In genomic region chr15:31214864-31215489, GRCh38 we compare ENCODE assay signal across 8 cellular contexts.
DNase-seq lines count a peak whose midpoint lies in the region; ATAC-seq, FAIRE-seq and TF ChIP-seq lines count a peak whose summit lies in the region.

No MANE protein-coding gene starts in this region.

- H2AFZ ChIP-seq in GM12878 (ENCODE audit: control insufficient read depth, low read depth, low read length) = no peak overlapping the region

- H3K9ac ChIP-seq in GM12878 (ENCODE audit: control insufficient read depth, insufficient read depth, low read length) (peak overlapping the region; percentile 39), liver (ENCODE audit: low read depth in 1 of 2, low read length in 2 of 2) (peak overlapping the region; percentile 18 to 60)

- H3K27ac ChIP-seq in GM12878 (ENCODE audit: control insufficient read depth, insufficient read depth) = peak overlapping the region; percentile 87
- H3K27ac ChIP-seq in liver (ENCODE audit: low read depth in 1 of 2, low read length in 2 of 2) = peak overlapping the region; percentile 90 to 91
- H3K27ac ChIP-seq in thoracic aorta = peak overlapping the region; percentile 77 to 79

- H3K4me1 ChIP-seq in GM12878 (ENCODE audit: control insufficient read depth, insufficient read depth, low read length) (peaks cover 10% of the 10 kb centered on the region), liver (ENCODE audit: control insufficient read depth in 4 of 4, insufficient read depth in 4 of 4, low read length in 3 of 4) (peaks cover 2 to 23% (median 20%) of the 10 kb centered on the region in 4 donors), thoracic aorta (ENCODE audit: control insufficient read depth in 1 of 2, low read depth in 2 of 2) (peaks cover 11 to 27% of the 10 kb centered on the region in 2 donors)

- H3K36me3 ChIP-seq in GM12878 (ENCODE audit: control insufficient read depth in 2 of 2, insufficient read depth in 2 of 2, low read length in 1 of 2) = peaks cover 0 to 2% of the 10 kb centered on the region in 2 experiments; a peak in 1 of 4 replicates
- H3K36me3 ChIP-seq in liver (ENCODE audit: control insufficient read depth in 4 of 4, insufficient read depth in 3 of 4, low read depth in 1 of 4, low read length in 3 of 4) = no peaks in the 10 kb centered on the region
- H3K36me3 ChIP-seq in thoracic aorta = no peaks in the 10 kb centered on the region

- no peak for TF ChIP-seq CTCF in CD14-positive monocyte (IDR thresholded peaks at IDR 0.05)
- TF ChIP-seq CTCF in GM12878 (IDR thresholded peaks at IDR 0.05 in 2 of 3, conservative IDR thresholded peaks at IDR 0.05 in 1 of 3; ENCODE audit: control insufficient read depth in 2 of 3, extremely low read depth in 1 of 3, insufficient read depth in 1 of 3, low read depth in 3 of 3, low read length in 3 of 3) = no peak
- no peak for TF ChIP-seq CTCF in liver (IDR thresholded peaks at IDR 0.05; ENCODE audit: low read depth, low read length, missing input control)
- TF ChIP-seq CTCF in thoracic aorta (IDR thresholded peaks at IDR 0.05) = no peak

- SMC1A ChIA-PET in GM12878 (lab: Charles Lee; ENCODE audit: uncharacterized antibody, unreplicated experiment) = interaction anchor here (0.9 to 3.5 kb wide), 24 partner anchors 9 to 292 kb away, joined by 3 to 48 read pairs (median 6); partner anchors contain the start of gene KLF13

- H4K20me1 ChIP-seq in GM12878 (ENCODE audit: control insufficient read depth, insufficient read depth) = no peaks in the 10 kb centered on the region

- FAIRE-seq in GM12878 (lab: Jason Lieb, UNC) (no peak), HTR-8/SVneo (lab: Jason Lieb, UNC) (no peak)

- H3K4me2 ChIP-seq in GM12878 (ENCODE audit: control insufficient read depth, insufficient read depth) = peak overlapping the region; percentile 78

- peaks cover 76% of the 10 kb centered on the region for H3K4me1 Mint-ChIP-seq in CD14-positive monocyte

- H3K36me3 Mint-ChIP-seq in CD14-positive monocyte = peaks cover 6 to 13% of the 10 kb centered on the region in 2 donors

- intact Hi-C loops in CD14-positive monocyte (cut with micrococcal nuclease) = loop anchor here (1.0 to 5.0 kb wide), 5 partner anchors 48 to 272 kb away; partner anchors contain the start of gene KLF13 (in 1 of the 2)
- intact Hi-C loops in GM12878 (cut with micrococcal nuclease; ENCODE audit: unreplicated experiment) = loop anchor here (1.0 to 5.0 kb wide), 2 partner anchors 152 to 273 kb away; no protein-coding TSS in a partner anchor

- no TSS peak for BruUV-seq in GM12878 (replicated peaks; lab: Mats Ljungman, UMichigan)

- H3K27me3 ChIP-seq in GM12878 (replicated peaks in 1 of 2; ENCODE audit: control insufficient read depth in 2 of 2, insufficient read depth in 2 of 2, low read length in 1 of 2) = no peaks in the 10 kb centered on the region
- no peaks in the 10 kb centered on the region for H3K27me3 ChIP-seq in liver (ENCODE audit: control insufficient read depth in 4 of 4, insufficient read depth in 4 of 4, low read length in 3 of 4)
- H3K27me3 ChIP-seq in thoracic aorta (replicated peaks; ENCODE audit: insufficient read depth) = no peaks in the 10 kb centered on the region

- H3K79me2 ChIP-seq in GM12878 (ENCODE audit: control insufficient read depth, insufficient read depth, low read length) = no peaks in the 10 kb centered on the region; the same call in none of the 2 replicates

- CTCF ChIA-PET in GM12878 (lab: Yijun Ruan, JAX) = interaction anchor here (0.6 to 4.4 kb wide), 32 partner anchors 9 to 312 kb away, joined by 3 to 56 read pairs (median 5); partner anchors contain the start of gene FAN1

- POLR2A ChIA-PET in GM12878 (lab: Charles Lee) = interaction anchor here (0.6 to 2.1 kb wide), 12 partner anchors 11 to 274 kb away, joined by 3 to 9 read pairs (median 4); partner anchors contain the start of gene KLF13

- peak overlapping the region; percentile 90 to 93 (median 91) for H3K27ac Mint-ChIP-seq in CD14-positive monocyte

- RAD21 ChIA-PET in GM12878 (lab: Charles Lee; ENCODE audit: unreplicated experiment) = interaction anchor here (0.6 to 2.1 kb wide), 34 partner anchors 8 to 276 kb away, joined by 3 to 41 read pairs (median 5); partner anchors contain the start of gene KLF13

- DNase-seq in CD14-positive monocyte (ENCODE audit: low spot score) = no peak
- peak; percentile 48 for DNase-seq in HPDE6-E6E7 (ENCODE audit: extremely low spot score)
- no peak for DNase-seq in GM12878 (ENCODE audit: low read depth, low spot score)
- peak; percentile 22 for DNase-seq in thoracic aorta (ENCODE audit: low spot score)
- no peak for DNase-seq in erythroblast (lab: John Stamatoyannopoulos, UW)
- DNase-seq in HTR-8/SVneo (ENCODE audit: insufficient read length, low spot score) = no peak

- H3K9me3 ChIP-seq in GM12878 (replicated peaks; ENCODE audit: control insufficient read depth, insufficient read depth, low read length) (peaks cover 3% of the 10 kb centered on the region; the same call in 1 of the 3 replicates), liver (ENCODE audit: control insufficient read depth in 4 of 4, low read length in 3 of 4) (no peaks in the 10 kb centered on the region), thoracic aorta (peaks cover 2% of the 10 kb centered on the region)

- TF ChIP-seq POLR2A in GM12878 (IDR thresholded peaks at IDR 0.05; ENCODE audit: low read depth, low read length) = no peak
- TF ChIP-seq POLR2A in erythroblast (IDR thresholded peaks at IDR 0.05; ENCODE audit: low read length) = no peak

- 0 out of 4 replicates have a peak, but pooled peaks of 1 of the 2 experiments have one; percentile 6 for TF ChIP-seq EP300 in GM12878 (IDR thresholded peaks at IDR 0.05; ENCODE audit: borderline replicate concordance in 1 of 2, control insufficient read depth in 1 of 2, low read depth in 2 of 2, low read length in 2 of 2)

- H3K4me3 ChIP-seq in GM12878 = peak overlapping the region; percentile 79
- H3K4me3 ChIP-seq in liver (ENCODE audit: low read depth in 1 of 3, low read length in 3 of 3) = peak overlapping the region in 2 of 3 donors; percentile 12 to 64
- H3K4me3 ChIP-seq in thoracic aorta = peak overlapping the region; percentile 86

- in situ Hi-C loops in GM12878 (cut with MboI) = no loop called here

- TF ChIP-seq RAD21 in GM12878 (IDR thresholded peaks at IDR 0.05; ENCODE audit: insufficient read depth, low read depth, low read length) = no peak
- TF ChIP-seq RAD21 in liver (IDR thresholded peaks at IDR 0.05) = peak; percentile 40 to 62

- peaks cover 0 to 3% (median 0%) of the 10 kb centered on the region in 3 donors for H3K27me3 Mint-ChIP-seq in CD14-positive monocyte (ENCODE audit: low read depth in 3 of 3)

- 16% methylated on average over 18 of the region's 18 CpGs for WGBS in GM12878 (ENCODE audit: insufficient coverage, insufficient replicate concordance, low lambda C conversion rate, missing lambda C conversion rate)
- WGBS in liver = 15% methylated on average over 18 of the region's 18 CpGs

- H3K4me3 Mint-ChIP-seq in CD14-positive monocyte = peak overlapping the region; percentile 60 to 83

- ATAC-seq in GM12878 (peak; percentile 19), thoracic aorta (ENCODE audit: insufficient number of reproducible peaks, low FRiP score, low read depth) (peak; percentile 47), HG02884 (IDR thresholded peaks at IDR 0.05; ENCODE audit: unreplicated experiment) (no peak)

- H3K9me3 Mint-ChIP-seq in CD14-positive monocyte = peaks cover 0 to 11% (median 0%) of the 10 kb centered on the region in 7 donors

TF ChIP-seq in GM12878, 131 proteins besides CTCF, POLR2A, EP300 and RAD21:
- TF ChIP-seq MAX (IDR thresholded peaks at IDR 0.05; ENCODE audit: low read depth, low read length) (0 out of 2 replicates have a peak, but pooled peaks have one; percentile 10), MTA2 (IDR thresholded peaks at IDR 0.05; ENCODE audit: low read depth) (peak; percentile 35; the same call in 1 of the 2 replicates), NFXL1 (IDR thresholded peaks at IDR 0.05; ENCODE audit: borderline replicate concordance) (no peak)

TF ChIP-seq in liver, 16 proteins besides CTCF, POLR2A, EP300 and RAD21 (continues in another document):
- TF ChIP-seq SP1 (IDR thresholded peaks at IDR 0.05) = peak; percentile 79
- TF ChIP-seq TAF1 (conservative IDR thresholded peaks at IDR 0.05) = no peak
- TF ChIP-seq FOXA1 (IDR thresholded peaks at IDR 0.05) = no peak
- TF ChIP-seq HNF4A (conservative IDR thresholded peaks at IDR 0.05) = peak; percentile 66 to 84
- peak; percentile 39 for TF ChIP-seq NR2F2 (IDR thresholded peaks at IDR 0.05)
- peak; percentile 36 for TF ChIP-seq ZBTB33 (IDR thresholded peaks at IDR 0.05)
- TF ChIP-seq ATF3 (IDR thresholded peaks at IDR 0.05) = peak; percentile 12
- peak; percentile 60 for TF ChIP-seq YY1 (IDR thresholded peaks at IDR 0.05)

Comparison
In these comparisons a context has a peak if more than half of its experiments do, and no peak if none do; other contexts are left out.
1. DNase-seq: peak in HPDE6-E6E7 (single experiment) and thoracic aorta (single experiment); none in CD14-positive monocyte (single experiment), GM12878 (single experiment), erythroblast (0 of 2) and HTR-8/SVneo (single experiment).
2. Peak in every context shown above with its lines, with median percentiles within 50 percentile points of each other: H3K27ac ChIP-seq and H3K4me3 ChIP-seq.